ENCODE assay signal across 13 cellular contexts in genomic region chr18:62372156-62372555, GRCh38. TPM values are rescaled to one million over a fixed set of nuclear protein-coding genes. Genes with fewer than 3 reads are reported as not detected.
A peak's percentile ranks its signal among the peaks of the same experiment; 100 is the strongest.
DNase-seq lines count a peak whose midpoint lies in the region; ATAC-seq lines count a peak whose summit lies in the region.
"Had no signal": no experiment of that assay in that cellular context is flagged by ENCODE, and none has a peak within 500 bp of the region (broad histone marks: within the 10 kb centered on the region; RNA-seq: fewer than 3 reads in every experiment).

No MANE protein-coding gene starts in this region.

- POLR2A ChIA-PET in naive thymus-derived CD4-positive, alpha-beta T cell (lab: Charles Lee) = no interaction called here

- H3K27me3 ChIP-seq in naive thymus-derived CD4-positive, alpha-beta T cell (ENCODE audit: control insufficient read depth in 2 of 2, insufficient read depth in 2 of 2, low read length in 2 of 2) = no peaks in the 10 kb centered on the region
- H3K27me3 ChIP-seq: SJCRH30 had no signal

- no peaks in the 10 kb centered on the region for H3K9me3 ChIP-seq in naive thymus-derived CD4-positive, alpha-beta T cell (ENCODE audit: control insufficient read depth in 2 of 3, low read length in 3 of 3)
- H3K9me3 ChIP-seq: SJCRH30 had no signal

- no peaks in the 10 kb centered on the region for H3K27me3 Mint-ChIP-seq in naive thymus-derived CD4-positive, alpha-beta T cell

- DNase-seq in NAMALWA (ENCODE audit: low spot score) (peak; percentile 46), caudate nucleus (lab: John Stamatoyannopoulos, UW) (peak in 37 of 61 donors; percentile 2 to 90 (median 27)), amygdala (lab: John Stamatoyannopoulos, UW) (no peak), RPMI8226 (no peak)
- no peak for DNase-seq in naive thymus-derived CD4-positive, alpha-beta T cell
- DNase-seq in activated CD8-positive, alpha-beta memory T cell treated with anti-CD3 and anti-CD28 coated beads, Interleukin-2, amount 50 U/mL, for 4 hours = no peak
- DNase-seq: activated CD4-positive, alpha-beta memory T cell treated with anti-CD3 and anti-CD28 coated beads for 36 hours; left colon; posterior cingulate gyrus; SJCRH30 had no signal

- ATAC-seq in GM18867 (IDR thresholded peaks at IDR 0.05; ENCODE audit: unreplicated experiment) = peak; percentile 70
- peak; percentile 69 for ATAC-seq in GM21737 (IDR thresholded peaks at IDR 0.05; ENCODE audit: unreplicated experiment)
- no peak for ATAC-seq in naive thymus-derived CD4-positive, alpha-beta T cell
- ATAC-seq: esophagus mucosa, left colon had no signal

- H3K4me3 Mint-ChIP-seq in naive thymus-derived CD4-positive, alpha-beta T cell = no peak overlapping the region
- H3K4me3 Mint-ChIP-seq: activated CD4-positive, alpha-beta memory T cell treated with anti-CD3 and anti-CD28 coated beads for 36 hours had no signal

- peak overlapping the region; percentile 69 for H3K27ac ChIP-seq in caudate nucleus (ENCODE audit: low read depth, low read length)
- H3K27ac ChIP-seq in naive thymus-derived CD4-positive, alpha-beta T cell (ENCODE audit: low read depth, low read length) = no peak overlapping the region
- H3K27ac ChIP-seq: SJCRH30 had no signal

- peaks cover 0 to 53% (median 0%) of the 10 kb centered on the region in 7 donors for H3K4me1 Mint-ChIP-seq in naive thymus-derived CD4-positive, alpha-beta T cell

- intact Hi-C loops in naive thymus-derived CD4-positive, alpha-beta T cell (cut with micrococcal nuclease) = no loop called here

- no peak overlapping the region for H3K4me3 ChIP-seq in naive thymus-derived CD4-positive, alpha-beta T cell (ENCODE audit: low read length)
- H3K4me3 ChIP-seq: SJCRH30 had no signal

- no peaks in the 10 kb centered on the region for H3K36me3 ChIP-seq in naive thymus-derived CD4-positive, alpha-beta T cell (ENCODE audit: control insufficient read depth in 2 of 3, insufficient read depth in 3 of 3, low read length in 3 of 3)
- H3K36me3 ChIP-seq: SJCRH30 had no signal

- no peak overlapping the region for H3K27ac Mint-ChIP-seq in naive thymus-derived CD4-positive, alpha-beta T cell
- H3K27ac Mint-ChIP-seq: activated CD4-positive, alpha-beta memory T cell treated with anti-CD3 and anti-CD28 coated beads for 36 hours had no signal

- no peaks in the 10 kb centered on the region for H3K4me1 ChIP-seq in naive thymus-derived CD4-positive, alpha-beta T cell (ENCODE audit: control insufficient read depth in 2 of 2, insufficient read depth in 2 of 2, low read length in 2 of 2)
- H3K4me1 ChIP-seq: SJCRH30 had no signal

- CTCF ChIA-PET in naive thymus-derived CD4-positive, alpha-beta T cell (lab: Charles Lee) = no interaction called here

- H3K36me3 Mint-ChIP-seq in naive thymus-derived CD4-positive, alpha-beta T cell = peaks cover 0 to 25% (median 0%) of the 10 kb centered on the region in 5 donors

- H3K9me3 Mint-ChIP-seq in naive thymus-derived CD4-positive, alpha-beta T cell = no peaks in the 10 kb centered on the region
- H3K9me3 Mint-ChIP-seq: activated CD4-positive, alpha-beta memory T cell treated with anti-CD3 and anti-CD28 coated beads for 36 hours had no signal

RNA-seq across cellular contexts. Expression of gene TNFRSF11A, which starts 47.0 kb away (rescaled TPM):
- total RNA-seq in naive thymus-derived CD4-positive, alpha-beta T cell = 10 to 100 TPM in 1 of 5 experiments, 1 to 10 TPM in 1, under 1 TPM in 3; 0.16 to 22.2 (median 0.68) TPM
- polyA plus RNA-seq in naive thymus-derived CD4-positive, alpha-beta T cell = not detected

Comparison
In these comparisons a context has a peak if more than half of its experiments do, and no peak if none do; other contexts are left out.
1. DNase-seq: peak in NAMALWA (single experiment) and caudate nucleus (37 of 61); none in amygdala (0 of 56), RPMI8226 (single experiment), naive thymus-derived CD4-positive, alpha-beta T cell (0 of 9) and activated CD8-positive, alpha-beta memory T cell treated with anti-CD3 and anti-CD28 coated beads, Interleukin-2, amount 50 U/mL, for 4 hours (single experiment).